In the genomic region with DNA sequence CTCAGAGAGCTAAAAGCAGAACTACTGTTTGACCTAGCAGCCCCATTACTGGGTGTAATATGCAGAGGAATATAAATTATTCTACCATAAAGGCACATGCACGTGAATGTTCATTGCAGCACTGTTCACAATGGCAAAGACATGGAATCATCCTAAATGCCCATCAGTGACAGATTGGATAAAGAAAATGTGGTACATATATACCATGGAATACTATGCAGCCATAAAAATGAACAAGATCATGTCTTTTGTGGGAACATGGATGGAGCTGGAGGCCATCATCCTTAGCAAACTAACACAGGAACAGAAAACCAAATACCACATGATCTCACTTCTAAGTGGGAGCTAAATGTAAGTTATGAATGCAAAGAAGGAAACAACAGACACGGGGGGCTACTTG, we compare ENCODE assay signal across 8 cellular contexts. TPM values are rescaled to one million over a fixed set of nuclear protein-coding genes. Genes with fewer than 3 reads are reported as not detected.
A peak's percentile ranks its signal among the peaks of the same experiment; 100 is the strongest.
DNase-seq lines count a peak whose midpoint lies in the region; ATAC-seq, FAIRE-seq and TF ChIP-seq lines count a peak whose summit lies in the region.
"Not testable (repeated sequence)": the region's sequence is repeated elsewhere in the genome, so short reads cannot be mapped to it uniquely, and the experiment has no call there.

No MANE protein-coding gene starts in this region.

- H3K36me3 ChIP-seq in Panc1 (ENCODE audit: control insufficient read depth, insufficient read depth, low read length), result not testable (repeated sequence)
- peaks cover 12 to 28% of the 10 kb centered on the region in 2 experiments for H3K36me3 ChIP-seq in GM12878 (ENCODE audit: control insufficient read depth in 2 of 2, insufficient read depth in 2 of 2, low read length in 1 of 2)

- not testable (repeated sequence) for H3K4me3 Mint-ChIP-seq in CD4-positive, alpha-beta T cell; IgD-negative memory B cell; T-helper 17 cell; activated CD4-positive, alpha-beta T cell treated with anti-CD3 and anti-CD28 coated beads, Interleukin-2, amount 10 ng/mL, durations not matched to agents 24 days and 14 days; activated T-helper 17 cell treated with anti-CD3 and anti-CD28 coated beads, Interleukin-2, amount 50 U/mL, for 72 hours; natural killer cell treated with Interleukin-12 subunit alpha and Interleukin-12 subunit beta and Interleukin-15 and Interleukin-18, amount 100 ng/mL, for 72 hours

- in situ Hi-C loops in Panc1 (cut with HindIII; ENCODE audit: low pct_unique_long_range_greater_than_20kb, low sequenced_read_pairs); GM12878 (cut with MboI): not testable (repeated sequence)

- H3K9ac ChIP-seq in GM12878 (ENCODE audit: control insufficient read depth, insufficient read depth, low read length), result not testable (repeated sequence)

- not testable (repeated sequence) for DNase-seq in CD4-positive, alpha-beta T cell; Panc1 (ENCODE audit: low read depth, low spot score); T-helper 17 cell; activated CD4-positive, alpha-beta T cell treated with anti-CD3 and anti-CD28 coated beads, Interleukin-2, amount 10 ng/mL, durations not matched to agents 24 days and 14 days; GM12878 (ENCODE audit: low read depth, low spot score); natural killer cell treated with Interleukin-12 subunit alpha and Interleukin-12 subunit beta and Interleukin-15 and Interleukin-18, amount 100 ng/mL, for 72 hours (ENCODE audit: low spot score)

- not testable (repeated sequence) for H3K27ac ChIP-seq in CD4-positive, alpha-beta T cell (ENCODE audit: low read depth, low read length); Panc1 (ENCODE audit: low read length); GM12878 (ENCODE audit: control insufficient read depth, insufficient read depth)

- not testable (repeated sequence) for ATAC-seq in CD4-positive, alpha-beta T cell (ENCODE audit: poor library complexity); Panc1; T-helper 17 cell; activated T-helper 17 cell treated with anti-CD3 and anti-CD28 coated beads, Interleukin-2, amount 50 U/mL, for 72 hours (replicated peaks); GM12878; natural killer cell treated with Interleukin-12 subunit alpha and Interleukin-12 subunit beta and Interleukin-15 and Interleukin-18, amount 100 ng/mL, for 72 hours

- not testable (repeated sequence) for H4K20me1 ChIP-seq in GM12878 (ENCODE audit: control insufficient read depth, insufficient read depth)

- not testable (repeated sequence) for TF ChIP-seq EP300 in GM12878 (IDR thresholded peaks at IDR 0.05; ENCODE audit: borderline replicate concordance in 1 of 2, control insufficient read depth in 1 of 2, low read depth in 2 of 2, low read length in 2 of 2)

- RAD21 ChIA-PET in GM12878 (lab: Charles Lee; ENCODE audit: unreplicated experiment), result interaction anchor here (1.3 kb wide), 1 partner anchor 12 kb away, joined by 3 read pairs; no protein-coding TSS in a partner anchor

- peaks cover 36% of the 10 kb centered on the region for H3K4me1 Mint-ChIP-seq in CD4-positive, alpha-beta T cell (ENCODE audit: low read depth)
- H3K4me1 Mint-ChIP-seq in IgD-negative memory B cell, result peaks cover 28 to 46% (median 37%) of the 10 kb centered on the region in 3 donors
- H3K4me1 Mint-ChIP-seq in T-helper 17 cell, result peaks cover 20% of the 10 kb centered on the region
- peaks cover 39% of the 10 kb centered on the region for H3K4me1 Mint-ChIP-seq in activated CD4-positive, alpha-beta T cell treated with anti-CD3 and anti-CD28 coated beads, Interleukin-2, amount 10 ng/mL, durations not matched to agents 24 days and 14 days
- H3K4me1 Mint-ChIP-seq in activated T-helper 17 cell treated with anti-CD3 and anti-CD28 coated beads, Interleukin-2, amount 50 U/mL, for 72 hours, result not testable (repeated sequence)
- H3K4me1 Mint-ChIP-seq in natural killer cell treated with Interleukin-12 subunit alpha and Interleukin-12 subunit beta and Interleukin-15 and Interleukin-18, amount 100 ng/mL, for 72 hours (ENCODE audit: low read depth in 2 of 2), result peaks cover 14 to 30% of the 10 kb centered on the region in 2 donors

- not testable (repeated sequence) for TF ChIP-seq CTCF in CD4-positive, alpha-beta T cell (IDR thresholded peaks at IDR 0.05); Panc1 (IDR thresholded peaks at IDR 0.05); GM12878 (IDR thresholded peaks at IDR 0.05 in 2 of 3, conservative IDR thresholded peaks at IDR 0.05 in 1 of 3; ENCODE audit: control insufficient read depth in 2 of 3, extremely low read depth in 1 of 3, insufficient read depth in 1 of 3, low read depth in 3 of 3, low read length in 3 of 3)

- H3K4me2 ChIP-seq in GM12878 (ENCODE audit: control insufficient read depth, insufficient read depth), result not testable (repeated sequence)

- SMC1A ChIA-PET in GM12878 (lab: Charles Lee; ENCODE audit: uncharacterized antibody, unreplicated experiment), result interaction anchor here (0.9 to 1.8 kb wide), 4 partner anchors 34 to 192 kb away, joined by 3 to 10 read pairs (median 4); no protein-coding TSS in a partner anchor

- not testable (repeated sequence) for H3K4me1 ChIP-seq in Panc1 (ENCODE audit: control insufficient read depth, insufficient read depth, low read length); GM12878 (ENCODE audit: control insufficient read depth, insufficient read depth, low read length)

- peaks cover 82% of the 10 kb centered on the region for H3K36me3 Mint-ChIP-seq in CD4-positive, alpha-beta T cell (ENCODE audit: low read depth)
- H3K36me3 Mint-ChIP-seq in IgD-negative memory B cell; T-helper 17 cell (ENCODE audit: low read depth): not testable (repeated sequence)
- peaks cover 63% of the 10 kb centered on the region for H3K36me3 Mint-ChIP-seq in activated CD4-positive, alpha-beta T cell treated with anti-CD3 and anti-CD28 coated beads, Interleukin-2, amount 10 ng/mL, durations not matched to agents 24 days and 14 days (ENCODE audit: low read depth)
- H3K36me3 Mint-ChIP-seq in activated T-helper 17 cell treated with anti-CD3 and anti-CD28 coated beads, Interleukin-2, amount 50 U/mL, for 72 hours (ENCODE audit: low read depth), result peaks cover 93% of the 10 kb centered on the region
- peaks cover 24% of the 10 kb centered on the region for H3K36me3 Mint-ChIP-seq in natural killer cell treated with Interleukin-12 subunit alpha and Interleukin-12 subunit beta and Interleukin-15 and Interleukin-18, amount 100 ng/mL, for 72 hours

- CTCF ChIA-PET in CD4-positive, alpha-beta T cell (lab: Charles Lee), result interaction anchor here (1.2 kb wide), 1 partner anchor 76 kb away, joined by 3 read pairs; no protein-coding TSS in a partner anchor
- CTCF ChIA-PET in Panc1 (lab: Charles Lee), result not testable (repeated sequence)
- CTCF ChIA-PET in GM12878 (lab: Yijun Ruan, JAX), result interaction anchor here (0.7 to 3.1 kb wide), 5 partner anchors 12 to 302 kb away, joined by 3 to 15 read pairs (median 4); no protein-coding TSS in a partner anchor

- POLR2A ChIA-PET in CD4-positive, alpha-beta T cell (lab: Charles Lee); Panc1 (lab: Charles Lee): not testable (repeated sequence)
- POLR2A ChIA-PET in GM12878 (lab: Charles Lee), result interaction anchor here (0.6 kb wide), 2 partner anchors 59 to 379 kb away, joined by 3 to 6 read pairs; no protein-coding TSS in a partner anchor

- TF ChIP-seq RAD21 in GM12878 (IDR thresholded peaks at IDR 0.05; ENCODE audit: insufficient read depth, low read depth, low read length), result not testable (repeated sequence)

- 75% methylated on average over 2 of the region's 2 CpGs for WGBS in GM12878 (ENCODE audit: insufficient coverage, insufficient replicate concordance, low lambda C conversion rate, missing lambda C conversion rate)

- TF ChIP-seq POLR2A in GM12878 (IDR thresholded peaks at IDR 0.05; ENCODE audit: low read depth, low read length), result not testable (repeated sequence)

- peak overlapping the region; percentile 14 for H3K27ac Mint-ChIP-seq in CD4-positive, alpha-beta T cell
- H3K27ac Mint-ChIP-seq in IgD-negative memory B cell (peak overlapping the region in 2 of 3 donors; percentile 37 to 91), T-helper 17 cell (peak overlapping the region; percentile 80)
- H3K27ac Mint-ChIP-seq in activated CD4-positive, alpha-beta T cell treated with anti-CD3 and anti-CD28 coated beads, Interleukin-2, amount 10 ng/mL, durations not matched to agents 24 days and 14 days, result peak overlapping the region; percentile 45
- H3K27ac Mint-ChIP-seq in activated T-helper 17 cell treated with anti-CD3 and anti-CD28 coated beads, Interleukin-2, amount 50 U/mL, for 72 hours, result peak overlapping the region; percentile 25
- H3K27ac Mint-ChIP-seq in natural killer cell treated with Interleukin-12 subunit alpha and Interleukin-12 subunit beta and Interleukin-15 and Interleukin-18, amount 100 ng/mL, for 72 hours, result peak overlapping the region; percentile 28 to 39

- not testable (repeated sequence) for H3K27me3 Mint-ChIP-seq in CD4-positive, alpha-beta T cell; IgD-negative memory B cell; T-helper 17 cell; activated CD4-positive, alpha-beta T cell treated with anti-CD3 and anti-CD28 coated beads, Interleukin-2, amount 10 ng/mL, durations not matched to agents 24 days and 14 days; activated T-helper 17 cell treated with anti-CD3 and anti-CD28 coated beads, Interleukin-2, amount 50 U/mL, for 72 hours; natural killer cell treated with Interleukin-12 subunit alpha and Interleukin-12 subunit beta and Interleukin-15 and Interleukin-18, amount 100 ng/mL, for 72 hours

- intact Hi-C loops in CD4-positive, alpha-beta T cell (cut with DNase I, micrococcal nuclease); activated CD4-positive, alpha-beta T cell treated with anti-CD3 and anti-CD28 coated beads, Interleukin-2, amount 10 ng/mL, durations not matched to agents 24 days and 14 days (cut with micrococcal nuclease); GM12878 (cut with micrococcal nuclease; ENCODE audit: unreplicated experiment): not testable (repeated sequence)
- intact Hi-C loops in Panc1 (cut with micrococcal nuclease; ENCODE audit: unreplicated experiment), result loop anchor here (10.0 kb wide), 1 partner anchor 194 kb away; no protein-coding TSS in a partner anchor

- not testable (repeated sequence) for H2AFZ ChIP-seq in GM12878 (ENCODE audit: control insufficient read depth, low read depth, low read length)

- not testable (repeated sequence) for H3K27me3 ChIP-seq in CD4-positive, alpha-beta T cell (ENCODE audit: control insufficient read depth, insufficient read depth, low read length); Panc1 (ENCODE audit: control insufficient read depth, insufficient read depth, low read length); GM12878 (replicated peaks in 1 of 2; ENCODE audit: control insufficient read depth in 2 of 2, insufficient read depth in 2 of 2, low read length in 1 of 2)

- H3K79me2 ChIP-seq in GM12878 (ENCODE audit: control insufficient read depth, insufficient read depth, low read length), result peaks cover 16% of the 10 kb centered on the region

- H3K9me3 ChIP-seq in CD4-positive, alpha-beta T cell (ENCODE audit: control insufficient read depth, low read length); Panc1 (ENCODE audit: control insufficient read depth, insufficient read depth, low read depth, low read length); T-helper 17 cell (ENCODE audit: control insufficient read depth, low read length, poor library complexity, severe bottlenecking); GM12878 (replicated peaks; ENCODE audit: control insufficient read depth, insufficient read depth, low read length): not testable (repeated sequence)

- H3K9me3 Mint-ChIP-seq in CD4-positive, alpha-beta T cell; IgD-negative memory B cell; activated CD4-positive, alpha-beta T cell treated with anti-CD3 and anti-CD28 coated beads, Interleukin-2, amount 10 ng/mL, durations not matched to agents 24 days and 14 days; activated T-helper 17 cell treated with anti-CD3 and anti-CD28 coated beads, Interleukin-2, amount 50 U/mL, for 72 hours; natural killer cell treated with Interleukin-12 subunit alpha and Interleukin-12 subunit beta and Interleukin-15 and Interleukin-18, amount 100 ng/mL, for 72 hours: not testable (repeated sequence)

- H3K4me3 ChIP-seq in Panc1 (ENCODE audit: low read depth in 2 of 2, low read length in 2 of 2); GM12878: not testable (repeated sequence)

- BruUV-seq in Panc1 (replicated peaks; lab: Mats Ljungman, UMichigan), result TSS peak; percentile 48
- BruUV-seq in GM12878 (replicated peaks; lab: Mats Ljungman, UMichigan), result TSS peak; percentile 45

- not testable (repeated sequence) for FAIRE-seq in GM12878 (lab: Jason Lieb, UNC)

RNA-seq across cellular contexts. Expression of gene RMC1, which starts 7.6 kb away (rescaled TPM):
- 10 to 100 TPM; 46.9 to 48.3 TPM for total RNA-seq in CD4-positive, alpha-beta T cell
- polyA plus RNA-seq in IgD-negative memory B cell, result 73.0 TPM
- total RNA-seq in Panc1 (2021; ENCODE audit: unreplicated experiment), result 57.4 TPM
- 34.1 TPM for polyA plus RNA-seq in Panc1 (2012; ENCODE audit: insufficient read length)
- 10 to 100 TPM; 64.0 to 72.2 TPM for total RNA-seq in T-helper 17 cell
- total RNA-seq in activated CD4-positive, alpha-beta T cell treated with anti-CD3 and anti-CD28 coated beads, Interleukin-2, amount 10 ng/mL, durations not matched to agents 24 days and 14 days, result 51.0 and 52.8 TPM in 2 replicates
- 10 to 100 TPM; 24.6 to 55.0 TPM for total RNA-seq in activated T-helper 17 cell treated with anti-CD3 and anti-CD28 coated beads, Interleukin-2, amount 50 U/mL, for 72 hours
- 46.6 and 49.8 TPM in 2 replicates for total RNA-seq in GM12878 (2013; cell fraction: nucleolus; rRNA removed)
- 47.4 and 51.9 TPM in 2 replicates for total RNA-seq in GM12878 (2014; rRNA removed)
- total RNA-seq in GM12878 (2014; rRNA removed; fragmentation: Illumina TruSeq; extraction: Trizol), result 38.3 and 40.3 TPM in 2 replicates
- total RNA-seq in GM12878 (2021), result 41.9 TPM in 2 replicates
- 43.3 TPM for polyA plus RNA-seq in GM12878 (2011; ENCODE audit: low read depth)
- polyA plus RNA-seq in GM12878 (2011; rRNA removed), result 49.3 and 51.4 TPM in 2 replicates
- polyA plus RNA-seq in GM12878 (2011; cell fraction: cytosol; rRNA removed), result 49.1 and 52.7 TPM in 2 replicates
- 104 and 110 TPM in 2 replicates for polyA plus RNA-seq in GM12878 (2011; cell fraction: nucleus; rRNA removed)
- 28.9 and 32.2 TPM in 2 replicates for polyA plus RNA-seq in GM12878 (2012)
- 42.2 and 49.6 TPM in 2 replicates for polyA plus RNA-seq in GM12878 (2014; fragmentation: Illumina TruSeq; extraction: Trizol)
- 10 to 100 TPM in 1 of 2 experiments, 1 to 10 TPM in 1; 8.4 to 25.7 TPM for polyA plus RNA-seq in GM12878 (2014; fragmentation: Nextera tagmentation; extraction: Ambion mirVana)
- 41.9 and 42.9 TPM in 2 replicates for polyA plus RNA-seq in GM12878 (2014; rRNA removed)
- polyA plus RNA-seq in GM12878 (2016; fragmentation: Nextera tagmentation; extraction: Ambion mirVana), result 10 to 100 TPM; 54.2 to 57.6 TPM
- 40.5 and 50.8 TPM in 2 replicates for polyA minus RNA-seq in GM12878 (2011; rRNA and poly(A)+ RNA removed)
- polyA minus RNA-seq in GM12878 (2011; cell fraction: cytosol; rRNA and poly(A)+ RNA removed), result 13.6 and 17.7 TPM in 2 replicates
- 21.9 and 34.4 TPM in 2 replicates for polyA minus RNA-seq in GM12878 (2011; cell fraction: nucleus; rRNA and poly(A)+ RNA removed)
- total RNA-seq in natural killer cell treated with Interleukin-12 subunit alpha and Interleukin-12 subunit beta and Interleukin-15 and Interleukin-18, amount 100 ng/mL, for 72 hours, result 10 to 100 TPM; 58.8 to 61.1 TPM

RNA-seq across cellular contexts. Expression of gene RIOK3, which starts 57.8 kb away (rescaled TPM):
- total RNA-seq in CD4-positive, alpha-beta T cell, result 100 to 1,000 TPM; 151 to 153 TPM
- polyA plus RNA-seq in IgD-negative memory B cell (42.0 TPM), GM12878 (2011; rRNA removed) (87.5 and 132 TPM in 2 replicates), GM12878 (2014; fragmentation: Illumina TruSeq; extraction: Trizol) (59.5 and 68.1 TPM in 2 replicates), GM12878 (2014; fragmentation: Nextera tagmentation; extraction: Ambion mirVana) (10 to 100 TPM; 18.0 to 28.1 TPM), GM12878 (2014; rRNA removed) (36.4 and 41.5 TPM in 2 replicates), GM12878 (2016; fragmentation: Nextera tagmentation; extraction: Ambion mirVana) (10 to 100 TPM; 68.9 to 70.8 TPM)
- total RNA-seq in Panc1 (2021; ENCODE audit: unreplicated experiment) (74.7 TPM), T-helper 17 cell (100 to 1,000 TPM; 103 to 142 TPM), GM12878 (2014; rRNA removed) (48.2 and 49.1 TPM in 2 replicates), GM12878 (2014; rRNA removed; fragmentation: Illumina TruSeq; extraction: Trizol) (68.8 and 72.4 TPM in 2 replicates), GM12878 (2021) (44.1 and 45.6 TPM in 2 replicates)
- 44.8 TPM for polyA plus RNA-seq in Panc1 (2012; ENCODE audit: insufficient read length)
- 46.7 and 53.3 TPM in 2 replicates for total RNA-seq in activated CD4-positive, alpha-beta T cell treated with anti-CD3 and anti-CD28 coated beads, Interleukin-2, amount 10 ng/mL, durations not matched to agents 24 days and 14 days
- 100 to 1,000 TPM in 1 of 2 donors, 10 to 100 TPM in 1; 56.8 to 101 TPM for total RNA-seq in activated T-helper 17 cell treated with anti-CD3 and anti-CD28 coated beads, Interleukin-2, amount 50 U/mL, for 72 hours
- 127 and 131 TPM in 2 replicates for total RNA-seq in GM12878 (2013; cell fraction: nucleolus; rRNA removed)
- 41.7 TPM for polyA plus RNA-seq in GM12878 (2011; ENCODE audit: low read depth)
- polyA plus RNA-seq in GM12878 (2011; cell fraction: cytosol; rRNA removed), result 40.0 and 41.4 TPM in 2 replicates
- polyA plus RNA-seq in GM12878 (2011; cell fraction: nucleus; rRNA removed), result 62.5 and 68.4 TPM in 2 replicates
- 65.0 and 74.9 TPM in 2 replicates for polyA plus RNA-seq in GM12878 (2012)
- polyA minus RNA-seq in GM12878 (2011; rRNA and poly(A)+ RNA removed), result 49.6 and 65.0 TPM in 2 replicates
- polyA minus RNA-seq in GM12878 (2011; cell fraction: cytosol; rRNA and poly(A)+ RNA removed), result 39.8 and 43.3 TPM in 2 replicates
- 32.5 and 48.0 TPM in 2 replicates for polyA minus RNA-seq in GM12878 (2011; cell fraction: nucleus; rRNA and poly(A)+ RNA removed)
- total RNA-seq in natural killer cell treated with Interleukin-12 subunit alpha and Interleukin-12 subunit beta and Interleukin-15 and Interleukin-18, amount 100 ng/mL, for 72 hours, result 10 to 100 TPM; 71.5 to 95.4 TPM

Comparison
In these comparisons a context has a peak if more than half of its experiments do, and no peak if none do; other contexts are left out.
1. H3K27ac Mint-ChIP-seq: peak in every context shown above with its lines; median percentile 80 in T-helper 17 cell; 64 in IgD-negative memory B cell; 45 in activated CD4-positive, alpha-beta T cell treated with anti-CD3 and anti-CD28 coated beads, Interleukin-2, amount 10 ng/mL, durations not matched to agents 24 days and 14 days; 34 in natural killer cell treated with Interleukin-12 subunit alpha and Interleukin-12 subunit beta and Interleukin-15 and Interleukin-18, amount 100 ng/mL, for 72 hours; 25 in activated T-helper 17 cell treated with anti-CD3 and anti-CD28 coated beads, Interleukin-2, amount 50 U/mL, for 72 hours; 14 in CD4-positive, alpha-beta T cell.